Comparison of ENCODE assay signal across 12 cellular contexts in genomic region chr22:35379146-35379993, GRCh38. TPM values are rescaled to one million over a fixed set of nuclear protein-coding genes. Genes with fewer than 3 reads are reported as not detected.
DNase-seq lines count a peak whose midpoint lies in the region; ATAC-seq and TF ChIP-seq lines count a peak whose summit lies in the region.
"Had no signal": no experiment of that assay in that cellular context is flagged by ENCODE, and none has a peak within 500 bp of the region (broad histone marks: within the 10 kb centered on the region; RNA-seq: fewer than 3 reads in every experiment).

No MANE protein-coding gene starts in this region.

- no peak for TF ChIP-seq CTCF in activated B cell treated with CpG ODN at 0.5 μM for 24 hours (IDR thresholded peaks at IDR 0.05)
- TF ChIP-seq CTCF in liver (IDR thresholded peaks at IDR 0.05; ENCODE audit: low read depth, low read length, missing input control): no peak
- TF ChIP-seq CTCF in gastrocnemius medialis (IDR thresholded peaks at IDR 0.05 in 4 of 5, conservative IDR thresholded peaks at IDR 0.05 in 1 of 5): no peak
- no peak for TF ChIP-seq CTCF in heart left ventricle (IDR thresholded peaks at IDR 0.05)

- no peaks in the 10 kb centered on the region for H3K9me3 ChIP-seq in liver (ENCODE audit: control insufficient read depth in 4 of 4, low read length in 3 of 4)
- H3K9me3 ChIP-seq in gastrocnemius medialis: no peaks in the 10 kb centered on the region
- H3K9me3 ChIP-seq in heart left ventricle: no peaks in the 10 kb centered on the region

- peaks cover 45% of the 10 kb centered on the region for H3K4me1 Mint-ChIP-seq in activated B cell treated with CpG ODN at 0.5 μM for 24 hours

- in situ Hi-C loops in gastrocnemius medialis (cut with MboI; ENCODE audit: low sequenced_read_pairs in 4 of 4): no loop called here

- peak overlapping the region; percentile 65 to 70 for H3K27ac ChIP-seq in liver (ENCODE audit: low read depth in 1 of 2, low read length in 2 of 2)
- peak overlapping the region; percentile 88 to 94 (median 92) for H3K27ac ChIP-seq in gastrocnemius medialis
- H3K27ac ChIP-seq in heart left ventricle: no peak overlapping the region

- 53% methylated on average over 10 of the region's 10 CpGs for WGBS in liver
- 70 to 90% (median 88%) methylated on average over 10 of the region's 10 CpGs for WGBS in heart left ventricle, 4 donors

- H3K4me3 Mint-ChIP-seq in activated B cell treated with CpG ODN at 0.5 μM for 24 hours: no peak overlapping the region
- H3K4me3 Mint-ChIP-seq: activated CD4-positive, alpha-beta T cell treated with anti-CD3 and anti-CD28 coated beads, Interleukin-2, amount 10 ng/mL, durations not matched to agents 7 days and 5 days; activated naive CD8-positive, alpha-beta T cell treated with anti-CD3 and anti-CD28 coated beads, Interleukin-2, amount 10 ng/mL, durations not matched to agents 7 days and 5 days had no signal

- peak; percentile 89 for DNase-seq in ELF-1 (ENCODE audit: low read depth, low spot score)
- DNase-seq in activated B cell treated with CpG ODN at 0.5 μM for 24 hours: no peak
- no peak for DNase-seq in gastrocnemius medialis
- no peak for DNase-seq in Kasumi-1 (lab: John Stamatoyannopoulos, UW)
- DNase-seq in activated gamma-delta T cell (lab: John Stamatoyannopoulos, UW): no peak
- DNase-seq in activated T-cell treated with anti-CD3 and anti-CD28 coated beads for 4 hours: no peak
- no peak for DNase-seq in heart left ventricle
- DNase-seq: activated CD4-positive, alpha-beta T cell treated with anti-CD3 and anti-CD28 coated beads, Interleukin-2, amount 10 ng/mL, durations not matched to agents 7 days and 5 days; activated naive CD8-positive, alpha-beta T cell treated with anti-CD3 and anti-CD28 coated beads, Interleukin-2, amount 10 ng/mL, durations not matched to agents 7 days and 5 days; SIG-M5; T1000 had no signal

- H3K4me3 ChIP-seq in liver (ENCODE audit: low read depth in 1 of 3, low read length in 3 of 3) (no peak overlapping the region), gastrocnemius medialis (no peak overlapping the region), heart left ventricle (no peak overlapping the region)

- ATAC-seq in activated B cell treated with CpG ODN at 0.5 μM for 24 hours (ENCODE audit: low read depth) (no peak), gastrocnemius medialis (no peak), heart left ventricle (no peak)

- H3K36me3 Mint-ChIP-seq in activated B cell treated with CpG ODN at 0.5 μM for 24 hours (ENCODE audit: low read depth): no peaks in the 10 kb centered on the region
- H3K36me3 Mint-ChIP-seq: activated naive CD8-positive, alpha-beta T cell treated with anti-CD3 and anti-CD28 coated beads, Interleukin-2, amount 10 ng/mL, durations not matched to agents 7 days and 5 days had no signal

- H3K9me3 Mint-ChIP-seq in activated B cell treated with CpG ODN at 0.5 μM for 24 hours: no peaks in the 10 kb centered on the region
- H3K9me3 Mint-ChIP-seq: activated CD4-positive, alpha-beta T cell treated with anti-CD3 and anti-CD28 coated beads, Interleukin-2, amount 10 ng/mL, durations not matched to agents 7 days and 5 days; activated naive CD8-positive, alpha-beta T cell treated with anti-CD3 and anti-CD28 coated beads, Interleukin-2, amount 10 ng/mL, durations not matched to agents 7 days and 5 days had no signal

- CTCF ChIA-PET in activated B cell treated with CpG ODN at 0.5 μM for 24 hours (lab: Charles Lee): interaction anchor here (1.4 to 2.0 kb wide), 3 partner anchors 21 to 31 kb away, joined by 3 to 7 read pairs (median 6); partner anchors contain the start of gene MCM5

- TF ChIP-seq RAD21 in liver (IDR thresholded peaks at IDR 0.05): no peak

- H3K27me3 Mint-ChIP-seq in activated B cell treated with CpG ODN at 0.5 μM for 24 hours: no peaks in the 10 kb centered on the region

- H3K9ac ChIP-seq in liver (ENCODE audit: low read depth in 1 of 2, low read length in 2 of 2): no peak overlapping the region

- no peaks in the 10 kb centered on the region for H3K27me3 ChIP-seq in liver (ENCODE audit: control insufficient read depth in 4 of 4, insufficient read depth in 4 of 4, low read length in 3 of 4)
- H3K27me3 ChIP-seq in gastrocnemius medialis: no peaks in the 10 kb centered on the region
- H3K27me3 ChIP-seq in heart left ventricle: no peaks in the 10 kb centered on the region

- POLR2A ChIA-PET in activated B cell treated with CpG ODN at 0.5 μM for 24 hours (lab: Charles Lee): interaction anchor here (2.3 to 3.0 kb wide), 3 partner anchors 23 to 31 kb away, joined by 16 to 39 read pairs (median 17); no protein-coding TSS in a partner anchor

- intact Hi-C loops in activated B cell treated with CpG ODN at 0.5 μM for 24 hours (cut with micrococcal nuclease): no loop called here
- intact Hi-C loops in gastrocnemius medialis (cut with DNase I; ENCODE audit: low total_unique reads): no loop called here
- intact Hi-C loops in heart left ventricle (cut with DNase I): no loop called here

- no peak for TF ChIP-seq POLR2A in gastrocnemius medialis (IDR thresholded peaks at IDR 0.05)
- TF ChIP-seq POLR2A in heart left ventricle (IDR thresholded peaks at IDR 0.05): no peak

- peaks cover 0 to 2% (median 0%) of the 10 kb centered on the region in 4 donors for H3K36me3 ChIP-seq in liver (ENCODE audit: control insufficient read depth in 4 of 4, insufficient read depth in 3 of 4, low read depth in 1 of 4, low read length in 3 of 4)
- peaks cover 0 to 17% of the 10 kb centered on the region in 2 donors for H3K36me3 ChIP-seq in gastrocnemius medialis
- H3K36me3 ChIP-seq in heart left ventricle: peaks cover 0 to 13% (median 0%) of the 10 kb centered on the region in 9 donors

- peaks cover 14 to 48% (median 36%) of the 10 kb centered on the region in 4 donors for H3K4me1 ChIP-seq in liver (ENCODE audit: control insufficient read depth in 4 of 4, insufficient read depth in 4 of 4, low read length in 3 of 4)
- peaks cover 52 to 53% of the 10 kb centered on the region in 2 donors for H3K4me1 ChIP-seq in gastrocnemius medialis
- peaks cover 0 to 78% (median 20%) of the 10 kb centered on the region in 12 donors for H3K4me1 ChIP-seq in heart left ventricle

- H3K27ac Mint-ChIP-seq in activated B cell treated with CpG ODN at 0.5 μM for 24 hours: peak overlapping the region; percentile 41
- H3K27ac Mint-ChIP-seq: activated naive CD8-positive, alpha-beta T cell treated with anti-CD3 and anti-CD28 coated beads, Interleukin-2, amount 10 ng/mL, durations not matched to agents 7 days and 5 days had no signal

TF ChIP-seq in liver, 16 proteins besides CTCF, POLR2A, EP300 and RAD21:
- peak; percentile 37 to 41 for TF ChIP-seq RXRA (IDR thresholded peaks at IDR 0.05)
- TF ChIP-seq JUND (IDR thresholded peaks at IDR 0.05): no peak
- no peak for TF ChIP-seq ZBTB33 (IDR thresholded peaks at IDR 0.05)
- peak; percentile 12 for TF ChIP-seq ATF3 (IDR thresholded peaks at IDR 0.05)
- peak; percentile 49 for TF ChIP-seq NR2F2 (IDR thresholded peaks at IDR 0.05)
- TF ChIP-seq HNF4G (IDR thresholded peaks at IDR 0.05): peak; percentile 45
- peak; percentile 70 for TF ChIP-seq SP1 (IDR thresholded peaks at IDR 0.05)
- peak; percentile 58 to 78 for TF ChIP-seq HNF4A (conservative IDR thresholded peaks at IDR 0.05)

RNA-seq across cellular contexts. Expression of gene HMOX1, which starts 1.5 kb away (rescaled TPM):
- total RNA-seq in activated B cell treated with CpG ODN at 0.5 μM for 24 hours (13.3 TPM in 2 replicates), liver (100 to 1,000 TPM in 1 of 2 donors, 10 to 100 TPM in 1; 47.1 to 108 TPM), gastrocnemius medialis (100 to 1,000 TPM in 1 of 4 donors, 10 to 100 TPM in 3; 11.4 to 131 (median 22.2) TPM), heart left ventricle (100 to 1,000 TPM in 1 of 9 donors, 10 to 100 TPM in 2, 1 to 10 TPM in 6; 2.6 to 126 (median 5.2) TPM)
- polyA plus RNA-seq in liver (10 to 100 TPM; 18.7 to 72.3 TPM), heart left ventricle (1 to 10 TPM; 2.4 to 4.8 TPM)

RNA-seq across cellular contexts. Expression of gene MCM5, which starts 20.6 kb away (rescaled TPM):
- total RNA-seq in activated B cell treated with CpG ODN at 0.5 μM for 24 hours (176 and 178 TPM in 2 replicates), liver (100 to 1,000 TPM in 1 of 2 donors, 1 to 10 TPM in 1; 7.7 to 104 TPM), gastrocnemius medialis (10 to 100 TPM in 3 of 4 donors, 1 to 10 TPM in 1; 7.1 to 19.3 (median 14.9) TPM), heart left ventricle (10 to 100 TPM in 5 of 9 donors, 1 to 10 TPM in 4; 7.3 to 30.2 (median 12.3) TPM)
- polyA plus RNA-seq in liver (1 to 10 TPM; 6.7 to 9.9 TPM), heart left ventricle (10 to 100 TPM in 1 of 2 donors, 1 to 10 TPM in 1; 5.9 to 14.0 TPM)

Comparison
In these comparisons a context has a peak if more than half of its experiments do, and no peak if none do; other contexts are left out.
1. H3K27ac ChIP-seq: peak in liver (2 of 2) and gastrocnemius medialis (4 of 4); none in heart left ventricle (0 of 12).